ENCODE assay signal across 32 cellular contexts in the genomic region with DNA sequence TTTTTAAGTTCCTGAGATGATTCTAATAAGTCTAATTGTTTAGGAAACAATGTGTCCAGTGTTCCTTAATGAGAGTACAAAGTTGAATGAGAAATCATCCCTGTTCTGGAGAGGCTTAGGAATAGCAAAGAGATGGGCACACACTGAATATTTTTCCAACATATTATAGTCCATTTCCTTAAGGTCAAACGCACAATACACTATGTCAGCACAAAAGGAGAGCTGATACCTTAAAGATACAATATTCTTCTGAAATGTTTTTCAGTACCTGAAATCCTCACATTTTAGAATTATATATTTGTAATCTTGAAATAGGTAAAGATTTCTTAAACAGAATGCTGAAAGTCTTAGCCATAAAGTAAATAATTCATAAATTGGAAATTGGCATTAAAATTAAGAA.
DNase-seq lines count a peak whose midpoint lies in the region; ATAC-seq, FAIRE-seq and TF ChIP-seq lines count a peak whose summit lies in the region.
"Had no signal": no experiment of that assay in that cellular context is flagged by ENCODE, and none has a peak within 500 bp of the region (broad histone marks: within the 10 kb centered on the region; RNA-seq: fewer than 3 reads in every experiment).

No MANE protein-coding gene starts in this region.

- H3K4ac ChIP-seq in IMR-90 (ENCODE audit: low read depth, low read length) = no peak overlapping the region

- TF ChIP-seq POLR2A in HepG2 (IDR thresholded peaks at IDR 0.05; ENCODE audit: insufficient read depth in 1 of 2, low read depth in 2 of 2, low read length in 2 of 2) (no peak), right lobe of liver (IDR thresholded peaks at IDR 0.05) (no peak), IMR-90 (IDR thresholded peaks at IDR 0.05; ENCODE audit: low read depth, low read length) (no peak), K562 (conservative IDR thresholded peaks at IDR 0.05) (no peak)

- H3K9me3 ChIP-seq in HepG2 (ENCODE audit: low read length) (no peaks in the 10 kb centered on the region), right lobe of liver (no peaks in the 10 kb centered on the region), IMR-90 (ENCODE audit: control insufficient read depth, insufficient read depth, low read length) (peaks cover 3% of the 10 kb centered on the region; the same call in 1 of the 2 replicates), K562 (replicated peaks; ENCODE audit: control insufficient read depth, insufficient read depth, low read depth, low read length) (no peaks in the 10 kb centered on the region), OCI-LY7 (ENCODE audit: low read length) (no peaks in the 10 kb centered on the region)
- H3K9me3 ChIP-seq: A549; BE2C; BLaER1; BLaER1 treated with 17β-estradiol and CSF1 and Interleukin-3, amounts not matched to agents 10 nM and 100 nM had no signal

- no peak overlapping the region for H2BK120ac ChIP-seq in IMR-90 (ENCODE audit: low read depth, low read length)

- no peaks in the 10 kb centered on the region for H3K9me2 ChIP-seq in OCI-LY7 (ENCODE audit: insufficient read depth, low read length)

- no peaks in the 10 kb centered on the region for H3K4me1 ChIP-seq in HepG2 (ENCODE audit: insufficient read depth, low read length)
- H3K4me1 ChIP-seq in right lobe of liver = no peaks in the 10 kb centered on the region
- H3K4me1 ChIP-seq in IMR-90 (ENCODE audit: control insufficient read depth, insufficient read depth, low read length) = no peaks in the 10 kb centered on the region
- no peaks in the 10 kb centered on the region for H3K4me1 ChIP-seq in K562 (replicated peaks in 1 of 2; ENCODE audit: control insufficient read depth in 2 of 2, insufficient read depth in 2 of 2, low read length in 2 of 2)
- no peaks in the 10 kb centered on the region for H3K4me1 ChIP-seq in OCI-LY7 (ENCODE audit: insufficient read depth, low read length, poor library complexity, severe bottlenecking)
- H3K4me1 ChIP-seq: A549; BE2C; BLaER1; BLaER1 treated with 17β-estradiol and CSF1 and Interleukin-3, amounts not matched to agents 10 nM and 100 nM had no signal

- no peaks in the 10 kb centered on the region for H3K36me3 ChIP-seq in HepG2 (replicated peaks in 1 of 2; ENCODE audit: control insufficient read depth in 1 of 2, insufficient read depth in 2 of 2, low read length in 2 of 2)
- no peaks in the 10 kb centered on the region for H3K36me3 ChIP-seq in right lobe of liver
- H3K36me3 ChIP-seq in IMR-90 (ENCODE audit: control insufficient read depth, insufficient read depth, low read length) = no peaks in the 10 kb centered on the region
- H3K36me3 ChIP-seq in K562 (ENCODE audit: control insufficient read depth, insufficient read depth, low read length) = no peaks in the 10 kb centered on the region
- no peaks in the 10 kb centered on the region for H3K36me3 ChIP-seq in OCI-LY7 (ENCODE audit: insufficient read depth, low read length)
- H3K36me3 ChIP-seq: BE2C; BLaER1; BLaER1 treated with 17β-estradiol and CSF1 and Interleukin-3, amounts not matched to agents 10 nM and 100 nM had no signal

- no peaks in the 10 kb centered on the region for H3K79me1 ChIP-seq in IMR-90 (ENCODE audit: low read depth in 1 of 2, low read length in 2 of 2)

- H3K9ac ChIP-seq in HepG2 (ENCODE audit: insufficient read depth, low read depth, low read length) (no peak overlapping the region), IMR-90 (ENCODE audit: low read depth, low read length) (no peak overlapping the region), K562 (ENCODE audit: insufficient read depth in 1 of 2, low read depth in 2 of 2, low read length in 2 of 2) (no peak overlapping the region)
- H3K9ac ChIP-seq: BLaER1; BLaER1 treated with 17β-estradiol and CSF1 and Interleukin-3, amounts not matched to agents 10 nM and 100 nM had no signal

- no peak overlapping the region for H3K4me3 ChIP-seq in HepG2 (replicated peaks in 1 of 3; ENCODE audit: insufficient read depth in 1 of 3, low read depth in 2 of 3, low read length in 3 of 3)
- H3K4me3 ChIP-seq in right lobe of liver = no peak overlapping the region
- no peak overlapping the region for H3K4me3 ChIP-seq in IMR-90 (ENCODE audit: insufficient read depth, low read depth, low read length)
- H3K4me3 ChIP-seq in K562 = no peak overlapping the region
- H3K4me3 ChIP-seq in OCI-LY7 (ENCODE audit: low read depth, low read length, poor library complexity, severe bottlenecking) = no peak overlapping the region
- H3K4me3 ChIP-seq: A549; BLaER1; BLaER1 treated with 17β-estradiol and CSF1 and Interleukin-3, amounts not matched to agents 10 nM and 100 nM had no signal

- TF ChIP-seq RAD21 in HepG2 (CRISPR knock-in tag; IDR thresholded peaks at IDR 0.05) (no peak), IMR-90 (IDR thresholded peaks at IDR 0.05; ENCODE audit: low read length) (no peak), K562 (CRISPR knock-in tag; conservative IDR thresholded peaks at IDR 0.05 in 1 of 2, IDR thresholded peaks at IDR 0.05 in 1 of 2) (no peak)

- POLR2A ChIA-PET in HepG2 (lab: Yijun Ruan, JAX) = no interaction called here
- POLR2A ChIA-PET in IMR-90 (lab: Charles Lee; ENCODE audit: unreplicated experiment) = no interaction called here
- POLR2A ChIA-PET in K562 (lab: Yijun Ruan, JAX) = interaction anchor here (0.6 kb wide), 2 partner anchors 42 to 1275 kb away, joined by 4 to 5 read pairs; no protein-coding TSS in a partner anchor
- POLR2A ChIA-PET in OCI-LY7 (lab: Charles Lee) = no interaction called here

- in situ Hi-C loops in HepG2 (cut with HindIII; ENCODE audit: extremely low pct_ligation_motif_present, low pct_unique_long_range_greater_than_20kb) = no loop called here
- in situ Hi-C loops in IMR-90 (cut with MboI; ENCODE audit: low sequenced_read_pairs) = no loop called here
- in situ Hi-C loops in K562 (cut with MboI) = no loop called here

- ATAC-seq in HepG2 (no peak), right lobe of liver (no peak), IMR-90 (ENCODE audit: low read depth) (no peak), K562 (no peak)
- ATAC-seq: A549; CD8-positive, alpha-beta T cell had no signal

- H2AK5ac ChIP-seq in IMR-90 (ENCODE audit: low read depth, low read length) = no peak overlapping the region

- H3K14ac ChIP-seq in IMR-90 (replicated peaks; ENCODE audit: low read depth, low read length) = no peak overlapping the region

- H3K9me1 ChIP-seq in IMR-90 (ENCODE audit: insufficient read depth, low read length) = no peaks in the 10 kb centered on the region
- no peaks in the 10 kb centered on the region for H3K9me1 ChIP-seq in K562 (ENCODE audit: control insufficient read depth, insufficient read depth, low read length)

- H3K4me2 ChIP-seq in HepG2 (ENCODE audit: low read depth, low read length) (no peak overlapping the region), IMR-90 (ENCODE audit: low read depth, low read length) (no peak overlapping the region), K562 (ENCODE audit: insufficient read depth, low read length) (no peak overlapping the region), OCI-LY7 (ENCODE audit: low read length) (no peak overlapping the region)
- H3K4me2 ChIP-seq: A549; BLaER1; BLaER1 treated with 17β-estradiol and CSF1 and Interleukin-3, amounts not matched to agents 10 nM and 100 nM had no signal

- H3K23ac ChIP-seq in IMR-90 (ENCODE audit: low read depth, low read length) = no peak overlapping the region

- H4K91ac ChIP-seq in IMR-90 (ENCODE audit: insufficient read depth, low read depth, low read length) = no peak overlapping the region

- H2BK5ac ChIP-seq in IMR-90 (ENCODE audit: low read depth, low read length, poor library complexity, severe bottlenecking) = no peak overlapping the region

- no peak overlapping the region for H3K27ac ChIP-seq in HepG2 (ENCODE audit: extremely low read length, insufficient read depth, low read length)
- no peak overlapping the region for H3K27ac ChIP-seq in right lobe of liver
- H3K27ac ChIP-seq in IMR-90 (ENCODE audit: insufficient read depth, low read length) = no peak overlapping the region
- no peak overlapping the region for H3K27ac ChIP-seq in K562 (ENCODE audit: extremely low read depth, low read depth, low read length)
- H3K27ac ChIP-seq in OCI-LY7 (ENCODE audit: low read depth, low read length, poor library complexity, severe bottlenecking) = no peak overlapping the region
- H3K27ac ChIP-seq: 22Rv1; A549; BLaER1; BLaER1 treated with 17β-estradiol and CSF1 and Interleukin-3, amounts not matched to agents 10 nM and 100 nM; C4-2B had no signal

- H3K27me3 ChIP-seq in HepG2 (ENCODE audit: control insufficient read depth in 1 of 2, insufficient read depth in 2 of 2, low read length in 2 of 2) (no peaks in the 10 kb centered on the region), right lobe of liver (no peaks in the 10 kb centered on the region), IMR-90 (ENCODE audit: control insufficient read depth, insufficient read depth, low read length) (no peaks in the 10 kb centered on the region), K562 (ENCODE audit: control insufficient read depth in 2 of 2, insufficient read depth in 2 of 2, low read length in 2 of 2) (no peaks in the 10 kb centered on the region)
- H3K27me3 ChIP-seq: BE2C; BLaER1; BLaER1 treated with 17β-estradiol and CSF1 and Interleukin-3, amounts not matched to agents 10 nM and 100 nM had no signal

- H2BK20ac ChIP-seq in IMR-90 (ENCODE audit: low read depth, low read length) = no peak overlapping the region

- H3K18ac ChIP-seq in IMR-90 (ENCODE audit: low read depth, low read length) = no peak overlapping the region

- no peak overlapping the region for H2BK15ac ChIP-seq in IMR-90 (ENCODE audit: low read depth, low read length)

- H3K56ac ChIP-seq in IMR-90 (ENCODE audit: extremely low read depth, insufficient read depth, low read length) = no peak overlapping the region

- no peak overlapping the region for H4K8ac ChIP-seq in IMR-90 (ENCODE audit: low read depth in 2 of 2, low read length in 2 of 2)

- H3K79me2 ChIP-seq in HepG2 (ENCODE audit: insufficient read depth, low read length) (no peaks in the 10 kb centered on the region), K562 (ENCODE audit: control insufficient read depth, insufficient read depth, low read length) (no peaks in the 10 kb centered on the region), OCI-LY7 (ENCODE audit: insufficient read depth, low read depth, low read length) (no peaks in the 10 kb centered on the region)

- BruUV-seq in HepG2 (replicated peaks; lab: Mats Ljungman, UMichigan) = no TSS peak
- no TSS peak for BruUV-seq in IMR-90 (replicated peaks; lab: Mats Ljungman, UMichigan)
- no TSS peak for BruUV-seq in K562 (replicated peaks; lab: Mats Ljungman, UMichigan)
- BruUV-seq in OCI-LY7 (replicated peaks; lab: Mats Ljungman, UMichigan) = no TSS peak

- WGBS in HepG2 (ENCODE audit: low lambda C conversion rate) = 3% methylated on average over 1 of the region's 1 CpG
- 63% methylated on average over 1 of the region's 1 CpG for WGBS in right lobe of liver (ENCODE audit: insufficient coverage, low coverage, low lambda C conversion rate, missing lambda C conversion rate)
- no CpG with 5 or more reads among the region's 1 CpG for WGBS in IMR-90 (ENCODE audit: extremely low coverage in 2 of 2, insufficient read length in 1 of 2), 2 experiments
- WGBS in K562 (ENCODE audit: insufficient coverage, low coverage, missing lambda C conversion rate) = 0% methylated on average over 1 of the region's 1 CpG

- CTCF ChIA-PET in HepG2 (lab: Yijun Ruan, JAX; ENCODE audit: low intra/inter-chr PET ratio, low total read pairs) = no interaction called here
- CTCF ChIA-PET in IMR-90 (lab: Yijun Ruan, JAX) = no interaction called here
- CTCF ChIA-PET in K562 (lab: Yijun Ruan, JAX; ENCODE audit: low intra/inter-chr PET ratio) = no interaction called here
- CTCF ChIA-PET in OCI-LY7 (lab: Charles Lee; ENCODE audit: unreplicated experiment) = no interaction called here

- intact Hi-C loops in HepG2 (cut with micrococcal nuclease; ENCODE audit: unreplicated experiment) = no loop called here
- intact Hi-C loops in right lobe of liver (cut with DNase I) = no loop called here
- intact Hi-C loops in IMR-90 (cut with micrococcal nuclease) = no loop called here
- intact Hi-C loops in K562 (cut with micrococcal nuclease) = loop anchor here (10.0 kb wide), 1 partner anchor 408 kb away; no protein-coding TSS in a partner anchor
- intact Hi-C loops in OCI-LY7 (cut with micrococcal nuclease; ENCODE audit: unreplicated experiment) = no loop called here

- DNase-seq in HepG2 (ENCODE audit: low spot score) (no peak), right lobe of liver (no peak), IMR-90 (no peak), K562 (ENCODE audit: extremely low read depth in 1 of 4, low spot score in 3 of 4) (no peak), OCI-LY7 (ENCODE audit: low spot score) (no peak)
- DNase-seq in activated effector memory CD4-positive, alpha-beta T cell treated with Interleukin-2 at 50 U/mL for 16 hours = no peak
- DNase-seq: 8988T; ACHN; AML-193; BE2C; C1 segment of cervical spinal cord; Calu3; CD4-positive, alpha-beta memory T cell; CD4-positive, alpha-beta T cell; CD4-positive, CD25-positive, alpha-beta regulatory T cell; CD8-positive, alpha-beta memory T cell; CD8-positive, alpha-beta T cell; COR-L47; DMS 273 treated with DMSO at 0.1 percent for 48 hours; DMS153; DMS53; DMS79; DMS79 treated with DMSO at 0.1 percent for 48 hours; DND-41; EL had no signal

- H2AK9ac ChIP-seq in IMR-90 (replicated peaks; ENCODE audit: low read depth, low read length, poor library complexity) = no peak overlapping the region

- TF ChIP-seq EP300 in HepG2 (IDR thresholded peaks at IDR 0.05; ENCODE audit: low read depth in 2 of 2, low read length in 2 of 2) = no peak
- no peak for TF ChIP-seq EP300 in HepG2 (CRISPR knock-in tag; IDR thresholded peaks at IDR 0.05; ENCODE audit: borderline replicate concordance)
- TF ChIP-seq EP300 in K562 (IDR thresholded peaks at IDR 0.05; ENCODE audit: low read length) = no peak

- dilution Hi-C loops in IMR-90 (cut with HindIII; ENCODE audit: low sequenced_read_pairs, unreplicated experiment) = no loop called here

- TF ChIP-seq CTCF in HepG2 (CRISPR knock-in tag; IDR thresholded peaks at IDR 0.05) = no peak
- no peak for TF ChIP-seq CTCF in right lobe of liver (IDR thresholded peaks at IDR 0.05)
- no peak for TF ChIP-seq CTCF in IMR-90 (conservative IDR thresholded peaks at IDR 0.05; ENCODE audit: low read depth, low read length)
- no peak for TF ChIP-seq CTCF in K562 (IDR thresholded peaks at IDR 0.05 in 2 of 3, conservative IDR thresholded peaks at IDR 0.05 in 1 of 3; ENCODE audit: insufficient read depth in 2 of 3, low read depth in 1 of 3, low read length in 3 of 3)
- no peak for TF ChIP-seq CTCF in OCI-LY7 (conservative IDR thresholded peaks at IDR 0.05; ENCODE audit: low read length)

- H2AFZ ChIP-seq in HepG2 (ENCODE audit: low read length) = no peak overlapping the region
- no peak overlapping the region for H2AFZ ChIP-seq in IMR-90 (replicated peaks; ENCODE audit: low read length, poor library complexity)
- H2AFZ ChIP-seq in K562 (ENCODE audit: low read depth, low read length) = no peak overlapping the region
- H2AFZ ChIP-seq in OCI-LY7 (ENCODE audit: low read length) = no peak overlapping the region

- FAIRE-seq in HepG2 (lab: Jason Lieb, UNC) = no peak
- no peak for FAIRE-seq in K562 (lab: Jason Lieb, UNC)
- FAIRE-seq: A204.1, A549, D721Med had no signal

- H4K20me1 ChIP-seq in HepG2 (ENCODE audit: insufficient read depth, low read length) = no peaks in the 10 kb centered on the region
- H4K20me1 ChIP-seq in IMR-90 (ENCODE audit: insufficient read depth, low read length) = no peaks in the 10 kb centered on the region
- H4K20me1 ChIP-seq in K562 (replicated peaks; ENCODE audit: control insufficient read depth, insufficient read depth, low read length) = no peaks in the 10 kb centered on the region
- no peaks in the 10 kb centered on the region for H4K20me1 ChIP-seq in OCI-LY7 (ENCODE audit: insufficient read depth, low read length)
- H4K20me1 ChIP-seq: BLaER1; BLaER1 treated with 17β-estradiol and CSF1 and Interleukin-3, amounts not matched to agents 10 nM and 100 nM had no signal

- no peak overlapping the region for H4K5ac ChIP-seq in IMR-90 (ENCODE audit: low read depth, low read length)
